ENCODE assay signal across 1 cellular context in the genomic region with DNA sequence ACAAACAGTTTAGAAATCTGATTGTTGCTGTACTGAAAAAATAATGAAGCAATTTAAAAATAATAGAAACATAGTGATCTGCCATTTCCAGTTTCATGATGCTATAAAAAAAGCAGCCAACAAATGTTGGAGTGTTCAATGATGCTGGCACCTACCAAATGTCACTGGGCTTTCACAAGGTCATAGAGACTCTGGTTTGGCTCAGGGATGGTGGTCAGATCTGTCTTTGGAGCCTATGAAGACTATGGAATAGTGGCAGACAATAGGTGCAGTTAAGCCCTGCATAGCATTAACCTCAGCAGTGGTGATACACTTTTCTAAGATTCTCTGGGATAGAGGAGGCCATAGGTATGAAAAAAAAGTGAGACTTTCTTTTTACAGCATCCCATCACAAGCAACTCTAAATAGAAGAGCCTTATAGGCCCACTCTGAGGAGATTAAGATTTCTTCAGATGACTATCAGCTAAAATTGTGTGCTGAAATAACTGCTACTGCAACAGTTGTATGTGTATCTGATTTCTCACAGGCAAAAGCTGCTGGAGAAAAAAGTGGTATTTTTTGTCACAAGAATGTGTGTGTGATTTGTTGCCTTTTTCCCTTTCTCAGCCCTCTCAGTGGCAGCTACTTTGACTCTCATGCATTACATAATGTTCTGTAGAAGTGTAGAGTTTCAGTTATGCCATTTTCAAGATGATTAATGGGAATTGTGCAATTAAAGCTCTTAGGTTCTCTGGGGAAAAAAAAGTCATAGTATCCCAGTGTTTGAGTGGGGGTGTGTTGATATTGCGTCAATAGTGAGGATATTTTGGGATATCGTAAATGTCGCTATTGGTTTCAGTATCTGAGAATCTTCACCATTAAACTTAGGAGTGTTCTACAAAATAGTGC.
TF ChIP-seq lines count a peak whose summit lies in the region.

No MANE protein-coding gene starts in this region.

TF ChIP-seq in K562, 482 proteins besides CTCF, POLR2A, EP300 and RAD21 (continued from another document):
- TF ChIP-seq, protein P1, sequence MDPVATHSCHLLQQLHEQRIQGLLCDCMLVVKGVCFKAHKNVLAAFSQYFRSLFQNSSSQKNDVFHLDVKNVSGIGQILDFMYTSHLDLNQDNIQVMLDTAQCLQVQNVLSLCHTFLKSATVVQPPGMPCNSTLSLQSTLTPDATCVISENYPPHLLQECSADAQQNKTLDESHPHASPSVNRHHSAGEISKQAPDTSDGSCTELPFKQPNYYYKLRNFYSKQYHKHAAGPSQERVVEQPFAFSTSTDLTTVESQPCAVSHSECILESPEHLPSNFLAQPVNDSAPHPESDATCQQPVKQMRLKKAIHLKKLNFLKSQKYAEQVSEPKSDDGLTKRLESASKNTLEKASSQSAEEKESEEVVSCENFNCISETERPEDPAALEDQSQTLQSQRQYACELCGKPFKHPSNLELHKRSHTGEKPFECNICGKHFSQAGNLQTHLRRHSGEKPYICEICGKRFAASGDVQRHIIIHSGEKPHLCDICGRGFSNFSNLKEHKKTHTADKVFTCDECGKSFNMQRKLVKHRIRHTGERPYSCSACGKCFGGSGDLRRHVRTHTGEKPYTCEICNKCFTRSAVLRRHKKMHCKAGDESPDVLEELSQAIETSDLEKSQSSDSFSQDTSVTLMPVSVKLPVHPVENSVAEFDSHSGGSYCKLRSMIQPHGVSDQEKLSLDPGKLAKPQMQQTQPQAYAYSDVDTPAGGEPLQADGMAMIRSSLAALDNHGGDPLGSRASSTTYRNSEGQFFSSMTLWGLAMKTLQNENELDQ (CRISPR knock-in tag; IDR thresholded peaks at IDR 0.05; ENCODE audit: borderline replicate concordance) = no peak
- TF ChIP-seq, protein P2, sequence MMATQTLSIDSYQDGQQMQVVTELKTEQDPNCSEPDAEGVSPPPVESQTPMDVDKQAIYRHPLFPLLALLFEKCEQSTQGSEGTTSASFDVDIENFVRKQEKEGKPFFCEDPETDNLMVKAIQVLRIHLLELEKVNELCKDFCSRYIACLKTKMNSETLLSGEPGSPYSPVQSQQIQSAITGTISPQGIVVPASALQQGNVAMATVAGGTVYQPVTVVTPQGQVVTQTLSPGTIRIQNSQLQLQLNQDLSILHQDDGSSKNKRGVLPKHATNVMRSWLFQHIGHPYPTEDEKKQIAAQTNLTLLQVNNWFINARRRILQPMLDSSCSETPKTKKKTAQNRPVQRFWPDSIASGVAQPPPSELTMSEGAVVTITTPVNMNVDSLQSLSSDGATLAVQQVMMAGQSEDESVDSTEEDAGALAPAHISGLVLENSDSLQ (IDR thresholded peaks at IDR 0.05) = peak; percentile 61
- TF ChIP-seq CEBPB (tag; IDR thresholded peaks at IDR 0.05) = peak; percentile 95
- TF ChIP-seq, protein P3, sequence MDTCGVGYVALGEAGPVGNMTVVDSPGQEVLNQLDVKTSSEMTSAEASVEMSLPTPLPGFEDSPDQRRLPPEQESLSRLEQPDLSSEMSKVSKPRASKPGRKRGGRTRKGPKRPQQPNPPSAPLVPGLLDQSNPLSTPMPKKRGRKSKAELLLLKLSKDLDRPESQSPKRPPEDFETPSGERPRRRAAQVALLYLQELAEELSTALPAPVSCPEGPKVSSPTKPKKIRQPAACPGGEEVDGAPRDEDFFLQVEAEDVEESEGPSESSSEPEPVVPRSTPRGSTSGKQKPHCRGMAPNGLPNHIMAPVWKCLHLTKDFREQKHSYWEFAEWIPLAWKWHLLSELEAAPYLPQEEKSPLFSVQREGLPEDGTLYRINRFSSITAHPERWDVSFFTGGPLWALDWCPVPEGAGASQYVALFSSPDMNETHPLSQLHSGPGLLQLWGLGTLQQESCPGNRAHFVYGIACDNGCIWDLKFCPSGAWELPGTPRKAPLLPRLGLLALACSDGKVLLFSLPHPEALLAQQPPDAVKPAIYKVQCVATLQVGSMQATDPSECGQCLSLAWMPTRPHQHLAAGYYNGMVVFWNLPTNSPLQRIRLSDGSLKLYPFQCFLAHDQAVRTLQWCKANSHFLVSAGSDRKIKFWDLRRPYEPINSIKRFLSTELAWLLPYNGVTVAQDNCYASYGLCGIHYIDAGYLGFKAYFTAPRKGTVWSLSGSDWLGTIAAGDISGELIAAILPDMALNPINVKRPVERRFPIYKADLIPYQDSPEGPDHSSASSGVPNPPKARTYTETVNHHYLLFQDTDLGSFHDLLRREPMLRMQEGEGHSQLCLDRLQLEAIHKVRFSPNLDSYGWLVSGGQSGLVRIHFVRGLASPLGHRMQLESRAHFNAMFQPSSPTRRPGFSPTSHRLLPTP (IDR thresholded peaks at IDR 0.05; ENCODE audit: borderline replicate concordance, extremely low read depth, insufficient read length) = no peak
TF ChIP-seq in K562: peak in this region for 5.
